Comparison of ENCODE assay signal across 9 cellular contexts in genomic region chr15:94671845-94672524, GRCh38.
A peak's percentile ranks its signal among the peaks of the same experiment; 100 is the strongest.
DNase-seq lines count a peak whose midpoint lies in the region; ATAC-seq and TF ChIP-seq lines count a peak whose summit lies in the region.
"Had no signal": no experiment of that assay in that cellular context is flagged by ENCODE, and none has a peak within 500 bp of the region (broad histone marks: within the 10 kb centered on the region; RNA-seq: fewer than 3 reads in every experiment).

No MANE protein-coding gene starts in this region.

- no peaks in the 10 kb centered on the region for H4K20me1 ChIP-seq in hepatocyte (ENCODE audit: insufficient read depth, poor library complexity, severe bottlenecking)
- no peaks in the 10 kb centered on the region for H4K20me1 ChIP-seq in SK-N-SH (ENCODE audit: insufficient read depth)

- peak; percentile 60 for DNase-seq in H4 (ENCODE audit: low spot score)
- peak; percentile 83 to 92 for DNase-seq in SJCRH30
- peak; percentile 70 for DNase-seq in hepatocyte (ENCODE audit: low spot score)
- DNase-seq in psoas muscle = no peak
- DNase-seq in KBM-7 = no peak
- no peak for DNase-seq in SK-N-SH
- no peak for DNase-seq in NCI-H1105 treated with DMSO at 0.1 percent for 48 hours (lab: John Stamatoyannopoulos, UW)
- DNase-seq: stimulated activated CD4-positive, alpha-beta T cell treated with anti-CD3 and anti-CD28 coated beads, Interleukin-2, amount 100 ng/mL, for 48 hours had no signal

- H3F3A ChIP-seq in SK-N-SH (replicated peaks; ENCODE audit: insufficient read depth) = no peaks in the 10 kb centered on the region

- H3K36me3 ChIP-seq in SJCRH30 (no peaks in the 10 kb centered on the region), hepatocyte (replicated peaks; ENCODE audit: insufficient read depth, low read depth) (no peaks in the 10 kb centered on the region), psoas muscle (ENCODE audit: insufficient read depth in 1 of 2, low read depth in 1 of 2) (no peaks in the 10 kb centered on the region), SK-N-SH (replicated peaks in 1 of 2; ENCODE audit: control insufficient read depth in 1 of 2, insufficient read depth in 2 of 2, low read length in 1 of 2) (no peaks in the 10 kb centered on the region)

- CTCF ChIA-PET in SK-N-SH (lab: Yijun Ruan, JAX) = interaction anchor here (0.6 to 3.9 kb wide), 9 partner anchors 8 to 635 kb away, joined by 3 to 36 read pairs (median 4); no protein-coding TSS in a partner anchor

- H3K9me2 ChIP-seq in hepatocyte (replicated peaks; ENCODE audit: insufficient read depth) (no peaks in the 10 kb centered on the region), SK-N-SH (no peaks in the 10 kb centered on the region)

- H3K4me2 ChIP-seq in hepatocyte = peak overlapping the region; percentile 37
- no peak overlapping the region for H3K4me2 ChIP-seq in SK-N-SH

- TF ChIP-seq RAD21 in SK-N-SH (IDR thresholded peaks at IDR 0.05; ENCODE audit: low read length) = no peak

- H3K4me1 ChIP-seq in SJCRH30 (peaks cover 18% of the 10 kb centered on the region), hepatocyte (ENCODE audit: insufficient read depth) (no peaks in the 10 kb centered on the region), psoas muscle (no peaks in the 10 kb centered on the region), SK-N-SH (ENCODE audit: control insufficient read depth in 1 of 2, insufficient read depth in 2 of 2, low read depth in 1 of 2, low read length in 1 of 2) (no peaks in the 10 kb centered on the region)

- H3K79me2 ChIP-seq in hepatocyte = no peaks in the 10 kb centered on the region
- H3K79me2 ChIP-seq in SK-N-SH (ENCODE audit: insufficient read depth) = no peaks in the 10 kb centered on the region

- in situ Hi-C loops in KBM-7 (cut with MboI; ENCODE audit: low pct_unique_long_range_greater_than_20kb, low sequenced_read_pairs) = no loop called here

- TF ChIP-seq CTCF in hepatocyte (IDR thresholded peaks at IDR 0.05; ENCODE audit: poor library complexity) (peak; percentile 36), psoas muscle (IDR thresholded peaks at IDR 0.05) (no peak), SK-N-SH (IDR thresholded peaks at IDR 0.05) (no peak)

- H3K27me3 ChIP-seq in SJCRH30 (no peaks in the 10 kb centered on the region), hepatocyte (no peaks in the 10 kb centered on the region), psoas muscle (ENCODE audit: insufficient read depth in 3 of 3, low read length in 2 of 3) (peaks cover 0 to 3% (median 0%) of the 10 kb centered on the region in 3 donors), SK-N-SH (ENCODE audit: insufficient read depth) (no peaks in the 10 kb centered on the region)

- H3K9me3 ChIP-seq in SJCRH30 (replicated peaks) = no peaks in the 10 kb centered on the region
- H3K9me3 ChIP-seq in hepatocyte (ENCODE audit: low read depth) = no peaks in the 10 kb centered on the region
- no peaks in the 10 kb centered on the region for H3K9me3 ChIP-seq in psoas muscle
- no peaks in the 10 kb centered on the region for H3K9me3 ChIP-seq in SK-N-SH

- WGBS in hepatocyte (ENCODE audit: low lambda C conversion rate, missing lambda C conversion rate) = 12% methylated on average over 8 of the region's 8 CpGs
- WGBS in psoas muscle, 3 donors = 10 to 15% (median 13%) methylated on average over 8 of the region's 8 CpGs
- WGBS in SK-N-SH (ENCODE audit: low lambda C conversion rate) = 26% methylated on average over 8 of the region's 8 CpGs

- TF ChIP-seq EP300 in SK-N-SH (IDR thresholded peaks at IDR 0.05; ENCODE audit: borderline replicate concordance in 1 of 2, low read depth in 1 of 2, low read length in 1 of 2) = no peak

- H2AFZ ChIP-seq in hepatocyte (no peak overlapping the region), SK-N-SH (ENCODE audit: low read depth) (no peak overlapping the region)

- ATAC-seq in psoas muscle (no peak), GM21529 (IDR thresholded peaks at IDR 0.05; ENCODE audit: unreplicated experiment) (no peak)

- H3K9ac ChIP-seq in SK-N-SH = no peak overlapping the region

- H3K4me3 ChIP-seq in SJCRH30 (peak overlapping the region; percentile 49), hepatocyte (no peak overlapping the region), psoas muscle (no peak overlapping the region), SK-N-SH (ENCODE audit: low read depth in 2 of 2, low read length in 1 of 2) (no peak overlapping the region)

- intact Hi-C loops in psoas muscle (cut with DNase I) = loop anchor here in 1 of 2 donors (10.0 kb wide), 1 partner anchor 623 kb away; no protein-coding TSS in a partner anchor

- POLR2A ChIA-PET in SK-N-SH (lab: Yijun Ruan, JAX) = no interaction called here

- peak overlapping the region; percentile 64 for H3K27ac ChIP-seq in SJCRH30
- H3K27ac ChIP-seq in hepatocyte = peak overlapping the region; percentile 7
- peak overlapping the region; percentile 9 for H3K27ac ChIP-seq in psoas muscle
- H3K27ac ChIP-seq in SK-N-SH (ENCODE audit: low read depth in 2 of 2, low read length in 1 of 2) = no peak overlapping the region

TF ChIP-seq in SK-N-SH, 30 proteins besides CTCF, POLR2A, EP300 and RAD21:
- no peak for TF ChIP-seq IRF3 (IDR thresholded peaks at IDR 0.05; ENCODE audit: low read depth, low read length)
- TF ChIP-seq POLR2AphosphoS5 (IDR thresholded peaks at IDR 0.05; ENCODE audit: low read depth, low read length) = no peak
- no peak for TF ChIP-seq GATA2 (CRISPR knock-in tag; IDR thresholded peaks at IDR 0.05)
- no peak for TF ChIP-seq CHD2 (IDR thresholded peaks at IDR 0.05; ENCODE audit: low read length, partially characterized antibody)
TF ChIP-seq in SK-N-SH: peak in this region for 0.

Comparison
In these comparisons a context has a peak if more than half of its experiments do, and no peak if none do; other contexts are left out.
1. DNase-seq: peak in H4 (single experiment), SJCRH30 (2 of 2) and hepatocyte (single experiment); none in psoas muscle (0 of 2), KBM-7 (single experiment), SK-N-SH (single experiment) and NCI-H1105 treated with DMSO at 0.1 percent for 48 hours (single experiment).
2. H3K27ac ChIP-seq: peak in SJCRH30 (single experiment), hepatocyte (single experiment) and psoas muscle (single experiment); none in SK-N-SH (0 of 2).